In the genomic region with DNA sequence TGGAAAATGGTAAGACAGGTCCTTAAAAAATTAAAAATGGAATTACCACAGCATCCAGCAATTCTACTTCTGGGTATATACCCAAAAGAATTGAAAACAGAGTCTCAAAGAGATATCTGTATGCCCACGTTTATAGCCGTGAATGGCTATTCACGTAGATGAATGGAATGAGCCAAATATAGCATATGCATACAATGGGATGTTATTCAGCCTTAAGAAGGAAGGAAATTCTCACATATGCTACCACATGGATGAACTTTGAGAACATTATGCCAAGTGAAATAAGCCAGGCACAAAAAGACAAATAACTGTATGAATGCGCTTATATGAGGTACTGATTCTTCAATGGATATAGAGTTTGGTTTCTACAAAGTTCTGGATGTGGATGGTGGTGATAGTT, we compare ENCODE assay signal across 16 cellular contexts.
A peak's percentile ranks its signal among the peaks of the same experiment; 100 is the strongest.
DNase-seq lines count a peak whose midpoint lies in the region.
"Had no signal": no experiment of that assay in that cellular context is flagged by ENCODE, and none has a peak within 500 bp of the region (broad histone marks: within the 10 kb centered on the region; RNA-seq: fewer than 3 reads in every experiment).

No MANE protein-coding gene starts in this region.

- DNase-seq in COLO829 (ENCODE audit: low spot score), result peak; percentile 29
- DNase-seq in dermis blood vessel endothelial cell, result peak; percentile 6
- peak; percentile 79 for DNase-seq in foreskin melanocyte
- no peak for DNase-seq in NK-92 (lab: John Stamatoyannopoulos, UW; ENCODE audit: unreplicated experiment)
- no peak for DNase-seq in globus pallidus (ENCODE audit: low spot score)
- DNase-seq: AML-193; CD4-positive, alpha-beta T cell; CD8-positive, alpha-beta T cell; COR-L47; DMS 273 treated with DMSO at 0.1 percent for 48 hours; DMS153; DMS53; DMS79; DND-41; EL; GDM1 had no signal

Comparison
In these comparisons a context has a peak if more than half of its experiments do, and no peak if none do; other contexts are left out.
1. DNase-seq: peak in COLO829 (single experiment), dermis blood vessel endothelial cell (single experiment) and foreskin melanocyte (single experiment); none in NK-92 (single experiment) and globus pallidus (single experiment).